Comparison of ENCODE assay signal across 17 cellular contexts in genomic region chr9:77092536-77092935, GRCh38.
A peak's percentile ranks its signal among the peaks of the same experiment; 100 is the strongest.
DNase-seq lines count a peak whose midpoint lies in the region; FAIRE-seq and TF ChIP-seq lines count a peak whose summit lies in the region.
"Had no signal": no experiment of that assay in that cellular context is flagged by ENCODE, and none has a peak within 500 bp of the region (broad histone marks: within the 10 kb centered on the region; RNA-seq: fewer than 3 reads in every experiment).

No MANE protein-coding gene starts in this region.

- H3K79me2 ChIP-seq in keratinocyte (ENCODE audit: control insufficient read depth, insufficient read depth, low read length) = no peaks in the 10 kb centered on the region

- dilution Hi-C loops in keratinocyte (cut with MboI; ENCODE audit: extremely low pct_ligation_motif_present, low sequenced_read_pairs) = no loop called here

- no peaks in the 10 kb centered on the region for H3K9me1 ChIP-seq in keratinocyte (ENCODE audit: control insufficient read depth, extremely low read depth, insufficient read depth, low read length)

- no peak overlapping the region for H3K27ac ChIP-seq in keratinocyte (ENCODE audit: control insufficient read depth, insufficient read depth, low read length)
- H3K27ac ChIP-seq: BLaER1, HL-60 had no signal

- H3K4me3 ChIP-seq in astrocyte of the spinal cord (ENCODE audit: low read depth, low read length) (no peak overlapping the region), keratinocyte (ENCODE audit: control insufficient read depth in 2 of 3, extremely low read depth in 1 of 3, insufficient read depth in 2 of 3, low read depth in 1 of 3, low read length in 3 of 3) (no peak overlapping the region)
- H3K4me3 ChIP-seq: BLaER1 had no signal

- H3K4me2 ChIP-seq in keratinocyte (ENCODE audit: control insufficient read depth, extremely low read depth, insufficient read depth, low read depth, low read length) = no peak overlapping the region
- H3K4me2 ChIP-seq: BLaER1 had no signal

- H4K20me1 ChIP-seq in keratinocyte (ENCODE audit: control insufficient read depth, extremely low read depth, insufficient read depth, low read length) = no peaks in the 10 kb centered on the region
- H4K20me1 ChIP-seq: BLaER1 had no signal

- no peaks in the 10 kb centered on the region for H3K9me3 ChIP-seq in keratinocyte (ENCODE audit: control insufficient read depth, low read depth, low read length)
- H3K9me3 ChIP-seq: BLaER1 had no signal

- H3K36me3 ChIP-seq in keratinocyte (ENCODE audit: control insufficient read depth in 2 of 2, extremely low read depth in 1 of 2, insufficient read depth in 2 of 2, low read length in 2 of 2) = no peaks in the 10 kb centered on the region
- H3K36me3 ChIP-seq: BLaER1 had no signal

- peak; percentile 23 for FAIRE-seq in keratinocyte (lab: Jason Lieb, UNC)

- DNase-seq in AG08396 (ENCODE audit: low spot score) = peak; percentile 7
- DNase-seq in HCEC 1CT = peak; percentile 25
- peak; percentile 1 for DNase-seq in astrocyte of the spinal cord (ENCODE audit: low read depth, low spot score)
- no peak for DNase-seq in keratinocyte (ENCODE audit: low read depth, low spot score)
- DNase-seq in activated CD4-positive, alpha-beta T cell treated with anti-CD3 and anti-CD28 coated beads for 4 hours = no peak
- DNase-seq in cerebellum (ENCODE audit: low spot score) = no peak
- DNase-seq in NCI-H1694 (lab: John Stamatoyannopoulos, UW) = no peak
- no peak for DNase-seq in stimulated activated CD4-positive, alpha-beta T cell treated with anti-CD3 and anti-CD28 coated beads, Interleukin-12 subunit alpha, Interleukin-12 subunit beta, amount 100 ng/mL, for 4 hours
- DNase-seq: activated CD4-positive, CD25-positive, alpha-beta regulatory T cell; activated T-cell treated with anti-CD3 and anti-CD28 coated beads for 4 hours; MM.1S; naive B cell; NCI-H2171 treated with DMSO at 0.1 percent for 48 hours; retina; stimulated activated CD4-positive, alpha-beta T cell treated with anti-CD3 and anti-CD28 coated beads, Interleukin-4, amount 100 ng/mL, for 1 hour had no signal

- no peaks in the 10 kb centered on the region for H3K27me3 ChIP-seq in keratinocyte (ENCODE audit: control insufficient read depth, extremely low read depth, insufficient read depth, low read length)
- H3K27me3 ChIP-seq: BLaER1 had no signal

- no peaks in the 10 kb centered on the region for H3K4me1 ChIP-seq in keratinocyte (ENCODE audit: control insufficient read depth, extremely low read depth, insufficient read depth, low read length)
- H3K4me1 ChIP-seq: BLaER1 had no signal

- in situ Hi-C loops in astrocyte of the spinal cord (cut with HindIII; ENCODE audit: low sequenced_read_pairs) = no loop called here

- no peak for TF ChIP-seq CTCF in astrocyte of the spinal cord (IDR thresholded peaks at IDR 0.05; ENCODE audit: low read depth, low read length)
- no peak for TF ChIP-seq CTCF in keratinocyte (optimal IDR thresholded peaks at IDR 0.05 in 1 of 3, IDR thresholded peaks at IDR 0.05 in 1 of 3, conservative IDR thresholded peaks at IDR 0.05 in 1 of 3; ENCODE audit: extremely low read depth in 1 of 3, insufficient read depth in 2 of 3, low read length in 3 of 3)

- H2AFZ ChIP-seq in keratinocyte (ENCODE audit: control insufficient read depth, low read length) = no peak overlapping the region

- no peak overlapping the region for H3K9ac ChIP-seq in keratinocyte (ENCODE audit: control insufficient read depth, extremely low read depth, insufficient read depth, low read length)
- H3K9ac ChIP-seq: BLaER1 had no signal

Comparison
In these comparisons a context has a peak if more than half of its experiments do, and no peak if none do; other contexts are left out.
1. DNase-seq: peak in AG08396 (single experiment), HCEC 1CT (single experiment) and astrocyte of the spinal cord (single experiment); none in keratinocyte (single experiment), activated CD4-positive, alpha-beta T cell treated with anti-CD3 and anti-CD28 coated beads for 4 hours (0 of 2), cerebellum (single experiment), NCI-H1694 (single experiment) and stimulated activated CD4-positive, alpha-beta T cell treated with anti-CD3 and anti-CD28 coated beads, Interleukin-12 subunit alpha, Interleukin-12 subunit beta, amount 100 ng/mL, for 4 hours (single experiment).